ENCODE assay signal across 20 cellular contexts in the genomic region with DNA sequence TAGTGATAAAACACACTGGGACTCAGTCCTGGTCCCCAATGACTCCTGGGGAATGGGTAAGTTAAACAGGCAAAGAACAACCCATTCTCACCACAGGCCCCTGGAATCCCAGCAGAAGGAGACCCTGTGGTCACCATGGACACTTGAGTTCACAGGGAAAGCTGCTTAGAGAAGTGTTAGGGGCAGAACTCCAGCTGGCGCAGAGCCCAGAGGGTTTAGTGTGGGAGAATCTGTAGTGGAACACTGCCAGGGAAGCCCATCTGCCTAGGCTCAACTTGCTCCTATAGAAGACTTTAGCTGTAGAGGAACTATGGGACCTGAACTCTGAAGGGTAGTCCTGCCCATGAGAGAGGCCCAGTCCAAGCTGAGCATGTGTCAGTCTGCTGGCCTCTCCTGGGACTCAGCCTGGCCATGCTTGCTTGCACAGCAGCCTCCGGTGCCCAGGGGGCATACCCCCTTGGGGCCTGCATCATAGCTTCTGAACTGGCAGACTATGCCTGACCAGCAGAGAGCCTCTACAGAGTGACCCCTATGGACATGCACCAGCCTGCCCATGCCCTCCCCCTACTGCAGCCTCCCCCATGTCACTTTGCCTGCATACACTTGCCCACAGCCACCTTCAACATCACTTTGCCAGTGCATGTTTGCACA.
DNase-seq lines count a peak whose midpoint lies in the region; ATAC-seq, FAIRE-seq and TF ChIP-seq lines count a peak whose summit lies in the region.
"Had no signal": no experiment of that assay in that cellular context is flagged by ENCODE, and none has a peak within 500 bp of the region (broad histone marks: within the 10 kb centered on the region; RNA-seq: fewer than 3 reads in every experiment).

No MANE protein-coding gene starts in this region.

- H3K4me3 Mint-ChIP-seq in chondrocyte (ENCODE audit: unreplicated experiment) = no peak overlapping the region
- H3K4me3 Mint-ChIP-seq: B cell; CD4-positive, alpha-beta T cell had no signal

- peaks cover 10% of the 10 kb centered on the region for H3K4me1 Mint-ChIP-seq in chondrocyte (ENCODE audit: low read depth)
- H3K4me1 Mint-ChIP-seq: B cell had no signal

- H3K27me3 Mint-ChIP-seq in chondrocyte (ENCODE audit: low read depth) = no peaks in the 10 kb centered on the region

- H3K36me3 Mint-ChIP-seq in chondrocyte (ENCODE audit: low read depth) = no peaks in the 10 kb centered on the region

- no peak for FAIRE-seq in RCC 7860 (lab: Jason Lieb, UNC)
- FAIRE-seq: GM12892, GM18507 had no signal

- DNase-seq in NCI-H2171 treated with DMSO at 0.1 percent for 48 hours (lab: John Stamatoyannopoulos, UW) (peak; percentile 0), NCI-H2171 (lab: John Stamatoyannopoulos, UW) (no peak), NCI-H524 (lab: John Stamatoyannopoulos, UW) (peak; percentile 91 to 95), chondrocyte (ENCODE audit: low spot score) (peak; percentile 65), 8988T (no peak), RCC 7860 (ENCODE audit: low spot score) (no peak)
- DNase-seq: Caco-2; CD4-positive, alpha-beta T cell; DMS53; EL; GOT3; NCI-H1417 treated with DMSO at 0.1 percent for 48 hours; NCI-H2029; NCI-H510A treated with DMSO at 0.1 percent for 48 hours; SHP77 had no signal

- TF ChIP-seq CTCF in chondrocyte (IDR thresholded peaks at IDR 0.05) = no peak

- H3K9me3 Mint-ChIP-seq in chondrocyte (ENCODE audit: low read depth) = peaks cover 38% of the 10 kb centered on the region
- H3K9me3 Mint-ChIP-seq: CD4-positive, alpha-beta T cell had no signal

- ATAC-seq in HG02759 (IDR thresholded peaks at IDR 0.05; ENCODE audit: unreplicated experiment) (no peak), HG03135 (IDR thresholded peaks at IDR 0.05; ENCODE audit: unreplicated experiment) (no peak)

- H3K27ac Mint-ChIP-seq in chondrocyte (ENCODE audit: unreplicated experiment) = no peak overlapping the region
- H3K27ac Mint-ChIP-seq: B cell; CD4-positive, alpha-beta T cell had no signal

Comparison
In these comparisons a context has a peak if more than half of its experiments do, and no peak if none do; other contexts are left out.
1. DNase-seq: peak in NCI-H2171 treated with DMSO at 0.1 percent for 48 hours (single experiment), NCI-H524 (2 of 2) and chondrocyte (single experiment); none in NCI-H2171 (single experiment), 8988T (single experiment) and RCC 7860 (single experiment).